8 cellular contexts compared by ENCODE assay signal in genomic region chrX:63561425-63561824, GRCh38.
DNase-seq lines count a peak whose midpoint lies in the region; ATAC-seq and TF ChIP-seq lines count a peak whose summit lies in the region.

No MANE protein-coding gene starts in this region.

- peaks cover 21 to 48% (median 34%) of the 10 kb centered on the region in 3 donors for H3K4me1 Mint-ChIP-seq in CD8-positive, alpha-beta memory T cell
- H3K4me1 Mint-ChIP-seq in nephron progenitor cell: peaks cover 5% of the 10 kb centered on the region

- no peak for ATAC-seq in HG03521 (IDR thresholded peaks at IDR 0.05; ENCODE audit: unreplicated experiment)
- ATAC-seq in GM19328 (IDR thresholded peaks at IDR 0.05; ENCODE audit: unreplicated experiment): no peak

- CTCF ChIA-PET in CD8-positive, alpha-beta memory T cell (lab: Charles Lee): no interaction called here

- DNase-seq in CD8-positive, alpha-beta memory T cell: no peak
- DNase-seq in MM.1S (peak; percentile 6), dermis blood vessel endothelial cell (peak; percentile 9), nephron progenitor cell (no peak), NCI-H1436 (lab: John Stamatoyannopoulos, UW) (no peak), kidney tubule cell (ENCODE audit: low spot score) (no peak)

- H2AFZ ChIP-seq in MM.1S (ENCODE audit: low read length): peak overlapping the region; percentile 86

- peaks cover 0 to 9% (median 0%) of the 10 kb centered on the region in 3 donors for H3K36me3 Mint-ChIP-seq in CD8-positive, alpha-beta memory T cell
- peaks cover 15% of the 10 kb centered on the region for H3K36me3 Mint-ChIP-seq in nephron progenitor cell (ENCODE audit: low read depth)

- TF ChIP-seq CTCF in MM.1S (IDR thresholded peaks at IDR 0.05; ENCODE audit: low read length) (no peak), nephron progenitor cell (IDR thresholded peaks at IDR 0.05) (no peak)

- peaks cover 8% of the 10 kb centered on the region for H3K4me1 ChIP-seq in CD8-positive, alpha-beta memory T cell (ENCODE audit: insufficient read depth, low read length)
- 0 out of 2 replicates have a peak, but pooled peaks cover 3% of the 10 kb centered on the region for H3K4me1 ChIP-seq in MM.1S (ENCODE audit: low read length)

- H3F3A ChIP-seq in MM.1S (ENCODE audit: insufficient read depth, low read length): no peaks in the 10 kb centered on the region

- H3K79me2 ChIP-seq in MM.1S (ENCODE audit: low read length): peaks cover 2% of the 10 kb centered on the region; the same call in 1 of the 2 replicates

- peak overlapping the region; percentile 53; the same call in 1 of the 2 replicates for H3K9ac ChIP-seq in MM.1S (ENCODE audit: low read length)

- no peaks in the 10 kb centered on the region for H3K9me2 ChIP-seq in MM.1S (replicated peaks; ENCODE audit: insufficient read depth, low read length)

- H3K4me3 ChIP-seq in CD8-positive, alpha-beta memory T cell (ENCODE audit: low read length): peak overlapping the region; percentile 68
- H3K4me3 ChIP-seq in MM.1S (ENCODE audit: low read length): peak overlapping the region; percentile 77

- no peaks in the 10 kb centered on the region for H4K20me1 ChIP-seq in MM.1S (ENCODE audit: insufficient read depth, low read length)

- no peaks in the 10 kb centered on the region for H3K36me3 ChIP-seq in CD8-positive, alpha-beta memory T cell (ENCODE audit: insufficient read depth, low read length)
- H3K36me3 ChIP-seq in MM.1S (replicated peaks; ENCODE audit: insufficient read depth, low read length): no peaks in the 10 kb centered on the region

- H3K27ac ChIP-seq in CD8-positive, alpha-beta memory T cell (ENCODE audit: low read depth, low read length): peak overlapping the region; percentile 56
- no peak overlapping the region for H3K27ac ChIP-seq in MM.1S (ENCODE audit: low read length)

- peaks cover under 1 to 6% of the 10 kb centered on the region in 2 donors for H3K27me3 Mint-ChIP-seq in CD8-positive, alpha-beta memory T cell
- peaks cover 3% of the 10 kb centered on the region for H3K27me3 Mint-ChIP-seq in nephron progenitor cell (ENCODE audit: low read depth, poor library complexity)

- peak overlapping the region; percentile 15 to 99 (median 92) for H3K4me3 Mint-ChIP-seq in CD8-positive, alpha-beta memory T cell
- H3K4me3 Mint-ChIP-seq in nephron progenitor cell: peak overlapping the region; percentile 99

- H3K4me2 ChIP-seq in MM.1S (ENCODE audit: low read depth, low read length): peak overlapping the region; percentile 67

- POLR2A ChIA-PET in CD8-positive, alpha-beta memory T cell (lab: Charles Lee): no interaction called here

- no peaks in the 10 kb centered on the region for H3K27me3 ChIP-seq in CD8-positive, alpha-beta memory T cell (ENCODE audit: insufficient read depth, low read length, poor library complexity, severe bottlenecking)
- H3K27me3 ChIP-seq in MM.1S (replicated peaks; ENCODE audit: insufficient read depth, low read length): no peaks in the 10 kb centered on the region

- no peaks in the 10 kb centered on the region for H3K9me3 ChIP-seq in CD8-positive, alpha-beta memory T cell (ENCODE audit: low read length)
- H3K9me3 ChIP-seq in MM.1S (replicated peaks; ENCODE audit: insufficient read depth, low read length): no peaks in the 10 kb centered on the region

- peak overlapping the region in 4 of 8 donors; percentile 57 to 98 (median 74) for H3K27ac Mint-ChIP-seq in CD8-positive, alpha-beta memory T cell
- no peak overlapping the region for H3K27ac Mint-ChIP-seq in nephron progenitor cell

- H3K9me3 Mint-ChIP-seq in CD8-positive, alpha-beta memory T cell: peaks cover under 1 to 7% (median 2%) of the 10 kb centered on the region in 5 donors
- peaks cover 49% of the 10 kb centered on the region for H3K9me3 Mint-ChIP-seq in nephron progenitor cell

Comparison
In these comparisons a context has a peak if more than half of its experiments do, and no peak if none do; other contexts are left out.
1. DNase-seq: peak in MM.1S (single experiment) and dermis blood vessel endothelial cell (single experiment); none in CD8-positive, alpha-beta memory T cell (0 of 5), nephron progenitor cell (single experiment), NCI-H1436 (single experiment) and kidney tubule cell (single experiment).